In genomic region chr19:45442927-45443461, GRCh38 we compare ENCODE assay signal across 1 cellular context.
TF ChIP-seq lines count a peak whose summit lies in the region.

No MANE protein-coding gene starts in this region.

TF ChIP-seq in GM23338, 12 proteins besides CTCF, POLR2A, EP300 and RAD21 (continued from another document):
- no peak for TF ChIP-seq CREB1 (CRISPR knock-in tag; IDR thresholded peaks at IDR 0.05; ENCODE audit: low read depth)
